7 cellular contexts compared by ENCODE assay signal in the genomic region with DNA sequence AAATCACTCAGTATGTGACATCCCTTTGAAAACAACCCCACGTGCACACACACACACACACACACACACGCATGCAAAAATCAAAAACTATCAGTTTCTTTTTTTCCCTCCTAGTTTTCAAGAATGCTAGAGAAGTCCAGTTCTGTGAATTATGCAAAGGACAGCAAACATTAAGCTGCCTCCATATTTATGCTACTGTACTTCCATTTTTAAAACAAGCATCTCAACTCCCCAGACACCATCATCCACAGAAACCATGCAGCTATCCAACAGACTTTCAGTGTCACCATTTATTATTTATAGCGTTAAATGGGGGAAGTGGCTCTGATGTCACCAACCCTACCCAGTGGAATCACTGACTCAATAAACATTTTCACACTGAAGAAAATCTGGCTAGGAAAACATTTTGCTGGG. TPM values are rescaled to one million over a fixed set of nuclear protein-coding genes. Genes with fewer than 3 reads are reported as not detected.
A peak's percentile ranks its signal among the peaks of the same experiment; 100 is the strongest.
DNase-seq lines count a peak whose midpoint lies in the region; TF ChIP-seq lines count a peak whose summit lies in the region.

No MANE protein-coding gene starts in this region.

- H3K36me3 ChIP-seq in SJSA1 = peaks cover 18% of the 10 kb centered on the region
- no peaks in the 10 kb centered on the region for H3K36me3 ChIP-seq in ectodermal cell (ENCODE audit: control insufficient read depth, insufficient read depth, low read length)
- peaks cover 0 to 3% of the 10 kb centered on the region in 2 donors for H3K36me3 ChIP-seq in neuronal stem cell (replicated peaks in 1 of 2; ENCODE audit: control insufficient read depth in 2 of 2, insufficient read depth in 2 of 2, low read length in 2 of 2)
- H3K36me3 ChIP-seq in WERI-Rb-1 = peaks cover 4% of the 10 kb centered on the region

- H3K79me1 ChIP-seq in neuronal stem cell (ENCODE audit: low read depth, low read length) = no peaks in the 10 kb centered on the region

- H3K23ac ChIP-seq in neuronal stem cell (ENCODE audit: low read depth, low read length, poor library complexity) = no peak overlapping the region

- H2BK5ac ChIP-seq in neuronal stem cell (ENCODE audit: low read length) = no peak overlapping the region

- H2AK5ac ChIP-seq in neuronal stem cell (ENCODE audit: low read depth, low read length) = no peak overlapping the region

- no peak overlapping the region for H3K4ac ChIP-seq in neuronal stem cell (ENCODE audit: low read length)

- DNase-seq in HCEC 1CT = peak; percentile 41
- DNase-seq in SJSA1 (ENCODE audit: low read depth in 1 of 2, low spot score in 2 of 2) = peak; percentile 9 to 35
- DNase-seq in neuronal stem cell (ENCODE audit: low spot score) = no peak
- DNase-seq in hypothalamus (lab: John Stamatoyannopoulos, UW) = no peak
- no peak for DNase-seq in NCI-H1048 (lab: John Stamatoyannopoulos, UW)
- DNase-seq in WERI-Rb-1 = no peak

- H2BK120ac ChIP-seq in neuronal stem cell (ENCODE audit: low read depth, low read length) = no peak overlapping the region

- H3K4me3 ChIP-seq in SJSA1 = peak overlapping the region; percentile 86
- H3K4me3 ChIP-seq in ectodermal cell (ENCODE audit: insufficient read depth, low read depth, low read length) = peak overlapping the region; percentile 85
- H3K4me3 ChIP-seq in neuronal stem cell (ENCODE audit: low read length in 2 of 2) = peak overlapping the region; percentile 92 to 94
- H3K4me3 ChIP-seq in WERI-Rb-1 (ENCODE audit: low read depth, low read length) = no peak overlapping the region; the same call in 1 of the 2 replicates

- H3K9me3 ChIP-seq in SJSA1 (replicated peaks) (no peaks in the 10 kb centered on the region), ectodermal cell (ENCODE audit: control insufficient read depth, low read length) (no peaks in the 10 kb centered on the region), neuronal stem cell (replicated peaks in 1 of 2; ENCODE audit: control insufficient read depth in 2 of 2, insufficient read depth in 1 of 2, low read depth in 1 of 2, low read length in 2 of 2) (peaks cover 0 to 8% of the 10 kb centered on the region in 2 donors), WERI-Rb-1 (ENCODE audit: severe bottlenecking) (no peaks in the 10 kb centered on the region)

- no peak overlapping the region for H3K9ac ChIP-seq in neuronal stem cell (ENCODE audit: low read depth, low read length, poor library complexity)

- 0 out of 2 replicates have a peak overlapping the region, but pooled peaks have one; percentile 12 for H3K27ac ChIP-seq in SJSA1
- H3K27ac ChIP-seq in ectodermal cell (ENCODE audit: insufficient read depth, low read depth, low read length, poor library complexity, severe bottlenecking) = no peak overlapping the region
- H3K27ac ChIP-seq in neuronal stem cell (replicated peaks; ENCODE audit: low read length) = no peak overlapping the region
- no peak overlapping the region for H3K27ac ChIP-seq in WERI-Rb-1

- H4K8ac ChIP-seq in neuronal stem cell (ENCODE audit: low read depth, low read length) = no peak overlapping the region

- WGBS in ectodermal cell, 2 experiments = 53 to 64% methylated on average over 3 of the region's 3 CpGs
- no CpG with 5 or more reads among the region's 3 CpGs for WGBS in neuronal stem cell (ENCODE audit: extremely low coverage in 2 of 2, insufficient read length in 2 of 2, insufficient replicate concordance in 1 of 2), 2 donors

- H3K18ac ChIP-seq in neuronal stem cell (ENCODE audit: low read length) = no peak overlapping the region

- no peak for TF ChIP-seq CTCF in WERI-Rb-1 (IDR thresholded peaks at IDR 0.05; ENCODE audit: low read depth, low read length)

- no peak overlapping the region for H2BK12ac ChIP-seq in neuronal stem cell (ENCODE audit: low read length)

- no peak overlapping the region for H3K14ac ChIP-seq in neuronal stem cell (ENCODE audit: low read length)

- H2AFZ ChIP-seq in neuronal stem cell (ENCODE audit: low read length) = no peak overlapping the region

- H3K4me1 ChIP-seq in SJSA1 (replicated peaks) (peaks cover 21% of the 10 kb centered on the region), ectodermal cell (ENCODE audit: control insufficient read depth, insufficient read depth, low read length) (peaks cover 8% of the 10 kb centered on the region), neuronal stem cell (ENCODE audit: control insufficient read depth in 2 of 2, insufficient read depth in 1 of 2, low read depth in 1 of 2, low read length in 2 of 2) (peaks cover 4 to 9% of the 10 kb centered on the region in 2 donors)

- no peak overlapping the region for H2BK15ac ChIP-seq in neuronal stem cell (ENCODE audit: low read length)

- H3K4me2 ChIP-seq in neuronal stem cell (ENCODE audit: insufficient read depth, low read length, poor library complexity, severe bottlenecking) = peak overlapping the region; percentile 45

- no peaks in the 10 kb centered on the region for H3K27me3 ChIP-seq in SJSA1 (replicated peaks)
- no peaks in the 10 kb centered on the region for H3K27me3 ChIP-seq in ectodermal cell (ENCODE audit: control insufficient read depth, insufficient read depth, low read length, poor library complexity, severe bottlenecking)
- H3K27me3 ChIP-seq in neuronal stem cell (ENCODE audit: control insufficient read depth in 3 of 3, insufficient read depth in 3 of 3, low read depth in 1 of 3, low read length in 3 of 3) = no peaks in the 10 kb centered on the region
- no peaks in the 10 kb centered on the region for H3K27me3 ChIP-seq in WERI-Rb-1 (ENCODE audit: insufficient read depth, low read depth, severe bottlenecking)

- H4K91ac ChIP-seq in neuronal stem cell (ENCODE audit: low read depth, low read length, poor library complexity) = no peak overlapping the region

RNA-seq across cellular contexts. Expression of a gene that starts 1.6 kb away (rescaled TPM):
- 106 and 123 TPM in 2 replicates for total RNA-seq in SJSA1 (2014; rRNA removed; shearing (Covaris generic))
- polyA plus RNA-seq in ectodermal cell (2013, experiment 1 of 4) = 48.9 TPM
- 50.2 TPM for polyA plus RNA-seq in ectodermal cell (2013, experiment 2 of 4)
- polyA plus RNA-seq in ectodermal cell (2013, experiment 3 of 4) = 38.9 TPM
- polyA plus RNA-seq in ectodermal cell (2013, experiment 4 of 4) = 46.9 TPM
- 51.4 TPM for polyA plus RNA-seq in neuronal stem cell (2013, experiment 1 of 2)
- polyA plus RNA-seq in neuronal stem cell (2013, experiment 2 of 2) = 51.8 TPM

Comparison
In these comparisons a context has a peak if more than half of its experiments do, and no peak if none do; other contexts are left out.
1. DNase-seq: peak in HCEC 1CT (single experiment) and SJSA1 (2 of 2); none in neuronal stem cell (single experiment), hypothalamus (0 of 51), NCI-H1048 (single experiment) and WERI-Rb-1 (single experiment).